Comparison of ENCODE assay signal across 30 cellular contexts in the genomic region with DNA sequence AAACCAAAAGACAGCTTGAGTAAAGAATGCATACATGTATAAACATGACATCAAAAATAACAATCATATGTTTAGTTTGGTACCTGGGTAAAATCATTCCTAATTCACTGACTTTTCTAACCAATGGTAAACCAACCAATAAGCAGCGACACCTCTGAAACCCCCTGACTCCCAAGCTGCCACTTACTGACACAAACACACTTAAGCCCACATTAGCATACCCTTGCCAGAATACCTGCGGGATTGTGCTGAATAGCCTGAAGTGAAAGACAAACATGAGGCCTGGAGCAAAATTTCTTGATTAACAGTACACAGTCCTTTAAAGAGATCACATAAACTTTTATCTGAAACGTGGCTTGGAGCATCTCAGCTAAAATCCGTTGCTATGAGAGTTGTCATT.
"Had no signal": no experiment of that assay in that cellular context is flagged by ENCODE, and none has a peak within 500 bp of the region (broad histone marks: within the 10 kb centered on the region; RNA-seq: fewer than 3 reads in every experiment).

No MANE protein-coding gene starts in this region.

- H3K27ac Mint-ChIP-seq: immature natural killer cell; mesothelial cell of epicardium; naive B cell; natural killer cell treated with Interleukin-12 subunit alpha and Interleukin-12 subunit beta and Interleukin-15 and Interleukin-18, amount 100 ng/mL, for 72 hours; progenitor cell of endocrine pancreas; stimulated activated naive CD8-positive, alpha-beta T cell treated with anti-CD3 and anti-CD28 coated beads, Interleukin-15, amount 100 ng/mL, for 72 hours had no signal

- H2AFZ ChIP-seq: parathyroid adenoma had no signal

- H3K4me1 ChIP-seq: gastrocnemius medialis, lower lobe of right lung, parathyroid adenoma, suprapubic skin, transverse colon, upper lobe of right lung, uterus had no signal

- H3K79me2 ChIP-seq: parathyroid adenoma had no signal

- H3K27me3 ChIP-seq: dorsolateral prefrontal cortex, gastrocnemius medialis, right lobe of liver, suprapubic skin, transverse colon, upper lobe of right lung, uterus had no signal

- H3K27me3 Mint-ChIP-seq: naive B cell; natural killer cell treated with Interleukin-12 subunit alpha and Interleukin-12 subunit beta and Interleukin-15 and Interleukin-18, amount 100 ng/mL, for 72 hours; progenitor cell of endocrine pancreas; stimulated activated naive CD8-positive, alpha-beta T cell treated with anti-CD3 and anti-CD28 coated beads, Interleukin-15, amount 100 ng/mL, for 72 hours had no signal

- H3K9me3 ChIP-seq: gastrocnemius medialis, lower lobe of right lung, mucosa of descending colon, right lobe of liver, suprapubic skin, transverse colon, upper lobe of right lung, uterus had no signal

- H3K9ac ChIP-seq: parathyroid adenoma had no signal

- H3K4me1 Mint-ChIP-seq: immature natural killer cell; mesothelial cell of epicardium; naive B cell; neural crest cell; stimulated activated naive CD8-positive, alpha-beta T cell treated with anti-CD3 and anti-CD28 coated beads, Interleukin-15, amount 100 ng/mL, for 72 hours had no signal

- H3K27ac ChIP-seq: dorsolateral prefrontal cortex, epithelial cell of prostate, gastrocnemius medialis, lower lobe of right lung, parathyroid adenoma, right lobe of liver, suprapubic skin, transverse colon, upper lobe of right lung, uterus had no signal

- H3K9me3 Mint-ChIP-seq: mesothelial cell of epicardium; neural crest cell; stimulated activated naive CD8-positive, alpha-beta T cell treated with anti-CD3 and anti-CD28 coated beads, Interleukin-15, amount 100 ng/mL, for 72 hours had no signal

- H3K36me3 Mint-ChIP-seq: immature natural killer cell; mesothelial cell of epicardium; naive B cell; natural killer cell treated with Interleukin-12 subunit alpha and Interleukin-12 subunit beta and Interleukin-15 and Interleukin-18, amount 100 ng/mL, for 72 hours had no signal

- H3K36me3 ChIP-seq: gastrocnemius medialis, lower lobe of right lung, right lobe of liver, suprapubic skin, transverse colon, upper lobe of right lung, uterus had no signal

- H3K4me3 ChIP-seq: dorsolateral prefrontal cortex, gastrocnemius medialis, lower lobe of right lung, mucosa of descending colon, right lobe of liver, suprapubic skin, transverse colon, upper lobe of right lung, uterus had no signal

- H3K4me3 Mint-ChIP-seq: immature natural killer cell; mesothelial cell of epicardium; naive B cell; natural killer cell treated with Interleukin-12 subunit alpha and Interleukin-12 subunit beta and Interleukin-15 and Interleukin-18, amount 100 ng/mL, for 72 hours; neural crest cell; stimulated activated naive CD8-positive, alpha-beta T cell treated with anti-CD3 and anti-CD28 coated beads, Interleukin-15, amount 100 ng/mL, for 72 hours had no signal

- ATAC-seq: esophagus mucosa; gastrocnemius medialis; left ventricle myocardium superior; lower lobe of right lung; mucosa of descending colon; natural killer cell treated with Interleukin-12 subunit alpha and Interleukin-12 subunit beta and Interleukin-15 and Interleukin-18, amount 100 ng/mL, for 72 hours; right lobe of liver; stimulated activated naive CD8-positive, alpha-beta T cell treated with anti-CD3 and anti-CD28 coated beads, Interleukin-15, amount 100 ng/mL, for 72 hours; upper lobe of right lung had no signal

- DNase-seq: dorsolateral prefrontal cortex; effector CD4-positive, alpha-beta T cell; foreskin fibroblast; gastrocnemius medialis; head of caudate nucleus; immature natural killer cell; islet precursor cell; kidney glomerular epithelial cell; left ventricle myocardium superior; lower lobe of right lung; mucosa of descending colon; naive B cell; right lobe of liver; small intestine; stimulated activated CD4-positive, alpha-beta T cell treated with anti-CD3 and anti-CD28 coated beads, Interleukin-15, amount 100 ng/mL, for 24 hours; stimulated activated CD4-positive, alpha-beta T cell treated with anti-CD3 and anti-CD28 coated beads, Interleukin-2, amount 100 ng/mL, for 48 hours; stimulated activated CD8-positive, alpha-beta memory T cell treated with anti-CD3 and anti-CD28 coated beads, Interleukin-4, amount 100 ng/mL, for 48 hours; stimulated activated naive CD4-positive, alpha-beta T cell; stimulated activated naive CD8-positive, alpha-beta T cell treated with anti-CD3 and anti-CD28 coated beads, Interleukin-15, amount 100 ng/mL, for 72 hours; transverse colon; upper lobe of right lung; uterus had no signal
